1 cellular context compared by ENCODE assay signal in the genomic region with DNA sequence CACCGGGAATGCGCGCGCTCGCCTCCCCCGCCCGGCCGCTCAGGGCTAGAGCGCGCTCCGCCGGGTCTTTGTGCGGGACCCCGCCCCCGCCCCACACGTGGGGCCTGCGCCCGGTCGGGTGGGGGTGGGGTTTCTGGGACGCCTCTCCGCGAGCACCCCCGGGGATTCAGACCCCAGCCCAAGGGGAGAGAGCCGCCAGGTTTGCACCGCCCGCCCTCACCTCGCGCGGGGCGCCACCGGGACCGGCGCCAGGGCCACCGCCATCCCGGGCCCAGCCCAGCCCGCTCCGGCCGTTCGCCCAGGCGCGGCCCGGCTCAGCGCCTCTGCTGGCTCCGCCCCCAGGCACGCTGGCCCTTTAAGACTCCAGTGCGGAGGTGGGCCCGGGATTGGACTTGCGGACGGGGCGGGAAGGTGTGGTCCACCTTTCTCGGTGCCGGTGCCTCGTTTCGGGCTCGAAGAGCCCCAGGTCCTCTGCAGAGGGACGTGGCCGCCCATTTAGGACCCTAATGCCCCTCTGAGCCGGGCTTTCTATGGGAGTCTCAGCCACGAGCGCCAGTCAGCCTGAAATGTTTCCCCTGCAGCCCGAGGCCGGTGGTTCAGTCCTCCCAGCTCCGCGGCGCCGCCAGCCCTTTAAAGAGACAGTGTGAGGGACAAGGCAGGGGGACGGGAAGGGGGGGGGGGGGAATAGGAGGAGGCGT.
TF ChIP-seq lines count a peak whose summit lies in the region.

No MANE protein-coding gene starts in this region.

TF ChIP-seq in IMR-90, 13 proteins besides CTCF, POLR2A, EP300 and RAD21:
- TF ChIP-seq, protein P1, sequence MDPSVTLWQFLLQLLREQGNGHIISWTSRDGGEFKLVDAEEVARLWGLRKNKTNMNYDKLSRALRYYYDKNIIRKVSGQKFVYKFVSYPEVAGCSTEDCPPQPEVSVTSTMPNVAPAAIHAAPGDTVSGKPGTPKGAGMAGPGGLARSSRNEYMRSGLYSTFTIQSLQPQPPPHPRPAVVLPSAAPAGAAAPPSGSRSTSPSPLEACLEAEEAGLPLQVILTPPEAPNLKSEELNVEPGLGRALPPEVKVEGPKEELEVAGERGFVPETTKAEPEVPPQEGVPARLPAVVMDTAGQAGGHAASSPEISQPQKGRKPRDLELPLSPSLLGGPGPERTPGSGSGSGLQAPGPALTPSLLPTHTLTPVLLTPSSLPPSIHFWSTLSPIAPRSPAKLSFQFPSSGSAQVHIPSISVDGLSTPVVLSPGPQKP (IDR thresholded peaks at IDR 0.05; ENCODE audit: borderline replicate concordance, low read depth, low read length), result no peak
- TF ChIP-seq RFX5 (IDR thresholded peaks at IDR 0.05; ENCODE audit: low read depth, low read length) (no peak), BHLHE40 (IDR thresholded peaks at IDR 0.05; ENCODE audit: low read depth, low read length) (peak; percentile 97), MAZ (IDR thresholded peaks at IDR 0.05; ENCODE audit: borderline replicate concordance, low read depth, low read length) (peak; percentile 82), MXI1 (IDR thresholded peaks at IDR 0.05; ENCODE audit: borderline replicate concordance, low read depth, low read length) (peak; percentile 91), FOS (IDR thresholded peaks at IDR 0.05; ENCODE audit: low read depth, low read length) (no peak), CEBPB (IDR thresholded peaks at IDR 0.05; ENCODE audit: low read depth, low read length) (no peak), CHD1 (IDR thresholded peaks at IDR 0.05; ENCODE audit: low read depth, low read length) (peak; percentile 99; the same call in 1 of the 2 replicates), RCOR1 (IDR thresholded peaks at IDR 0.05; ENCODE audit: insufficient replicate concordance, low read length) (no peak), SMC3 (IDR thresholded peaks at IDR 0.05; ENCODE audit: low read depth, low read length) (no peak), MAFK (IDR thresholded peaks at IDR 0.05; ENCODE audit: low read depth, low read length) (no peak)
- TF ChIP-seq, protein P2, sequence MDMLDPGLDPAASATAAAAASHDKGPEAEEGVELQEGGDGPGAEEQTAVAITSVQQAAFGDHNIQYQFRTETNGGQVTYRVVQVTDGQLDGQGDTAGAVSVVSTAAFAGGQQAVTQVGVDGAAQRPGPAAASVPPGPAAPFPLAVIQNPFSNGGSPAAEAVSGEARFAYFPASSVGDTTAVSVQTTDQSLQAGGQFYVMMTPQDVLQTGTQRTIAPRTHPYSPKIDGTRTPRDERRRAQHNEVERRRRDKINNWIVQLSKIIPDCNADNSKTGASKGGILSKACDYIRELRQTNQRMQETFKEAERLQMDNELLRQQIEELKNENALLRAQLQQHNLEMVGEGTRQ (IDR thresholded peaks at IDR 0.05; ENCODE audit: low read depth, low read length), result peak; percentile 83
